18 cellular contexts compared by ENCODE assay signal in the genomic region with DNA sequence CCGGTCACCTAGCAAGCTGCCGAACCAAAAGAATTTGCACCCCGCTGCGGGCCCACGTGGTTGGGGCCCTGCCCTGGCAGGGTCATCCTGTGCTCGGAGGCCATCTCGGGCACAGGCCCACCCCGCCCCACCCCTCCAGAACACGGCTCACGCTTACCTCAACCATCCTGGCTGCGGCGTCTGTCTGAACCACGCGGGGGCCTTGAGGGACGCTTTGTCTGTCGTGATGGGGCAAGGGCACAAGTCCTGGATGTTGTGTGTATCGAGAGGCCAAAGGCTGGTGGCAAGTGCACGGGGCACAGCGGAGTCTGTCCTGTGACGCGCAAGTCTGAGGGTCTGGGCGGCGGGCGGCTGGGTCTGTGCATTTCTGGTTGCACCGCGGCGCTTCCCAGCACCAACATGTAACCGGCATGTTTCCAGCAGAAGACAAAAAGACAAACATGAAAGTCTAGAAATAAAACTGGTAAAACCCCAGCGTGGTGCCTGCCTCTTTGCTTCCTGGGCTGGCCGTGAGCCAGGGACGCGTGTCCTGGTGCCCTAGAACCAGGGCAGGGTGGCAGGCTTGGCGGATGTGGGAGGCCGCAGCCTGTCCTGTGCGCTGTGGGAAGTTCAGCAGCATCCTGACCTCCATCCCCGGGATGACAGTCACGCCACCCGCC. TPM values are rescaled to one million over a fixed set of nuclear protein-coding genes. Genes with fewer than 3 reads are reported as not detected.
DNase-seq lines count a peak whose midpoint lies in the region; ATAC-seq lines count a peak whose summit lies in the region.
"Had no signal": no experiment of that assay in that cellular context is flagged by ENCODE, and none has a peak within 500 bp of the region (broad histone marks: within the 10 kb centered on the region; RNA-seq: fewer than 3 reads in every experiment).

No MANE protein-coding gene starts in this region.

- ATAC-seq in HG02885 (IDR thresholded peaks at IDR 0.05; ENCODE audit: poor library complexity, unreplicated experiment) = no peak
- ATAC-seq: activated CD8-positive, alpha-beta T cell treated with anti-CD3 and anti-CD28 coated beads, Interleukin-2, amount 10 ng/mL, durations not matched to agents 7 days and 5 days; GM23338; stimulated activated naive CD8-positive, alpha-beta T cell treated with anti-CD3 and anti-CD28 coated beads, Interleukin-15, Interleukin-2, amounts not matched to agents 100 U/mL and 50 U/mL, for 24 hours had no signal

- H3K4me1 ChIP-seq in mesodermal cell (ENCODE audit: control insufficient read depth, insufficient read depth, low read length, poor library complexity, severe bottlenecking) = peaks cover 26% of the 10 kb centered on the region
- H3K4me1 ChIP-seq: Peyer's patch had no signal

- DNase-seq in DMS 273 (lab: John Stamatoyannopoulos, UW; ENCODE audit: unreplicated experiment) (peak; percentile 24), DMS 273 treated with DMSO at 0.1 percent for 48 hours (lab: John Stamatoyannopoulos, UW) (no peak), DMS53 treated with DMSO at 0.1 percent for 48 hours (lab: John Stamatoyannopoulos, UW; ENCODE audit: unreplicated experiment) (peak; percentile 81), SK-N-DZ (ENCODE audit: low spot score) (peak; percentile 20), NCI-H510A treated with DMSO at 0.1 percent for 48 hours (lab: John Stamatoyannopoulos, UW) (no peak)
- no peak for DNase-seq in activated naive CD4-positive, alpha-beta T cell treated with anti-CD3 and anti-CD28 coated beads, Interleukin-2, amount 50 U/mL, for 16 hours
- DNase-seq: 8988T; activated CD8-positive, alpha-beta T cell treated with anti-CD3 and anti-CD28 coated beads, Interleukin-2, amount 10 ng/mL, durations not matched to agents 7 days and 5 days; activated effector memory CD4-positive, alpha-beta T cell treated with Interleukin-2 at 50 U/mL for 16 hours; lower lobe of right lung; NCI-H446; stimulated activated naive CD8-positive, alpha-beta T cell treated with anti-CD3 and anti-CD28 coated beads, Interleukin-15, Interleukin-2, amounts not matched to agents 100 U/mL and 50 U/mL, for 24 hours had no signal

- H3K9me3 ChIP-seq in mesodermal cell (ENCODE audit: control insufficient read depth, low read length) = no peaks in the 10 kb centered on the region
- H3K9me3 ChIP-seq: lower lobe of right lung, Peyer's patch had no signal

- peaks cover 53% of the 10 kb centered on the region for H3K36me3 ChIP-seq in mesodermal cell (ENCODE audit: control insufficient read depth, insufficient read depth, low read length)
- H3K36me3 ChIP-seq: neural progenitor cell had no signal

- WGBS in mesodermal cell (ENCODE audit: insufficient coverage in 2 of 2), 2 experiments = 95 to 96% methylated on average over 37 to 38 of the region's 38 CpGs

- no peak overlapping the region for H3K4me3 ChIP-seq in mesodermal cell (ENCODE audit: extremely low read depth, insufficient read depth, low read length, poor library complexity, severe bottlenecking)
- H3K4me3 ChIP-seq: GM23338, lower lobe of right lung, neural progenitor cell, Peyer's patch had no signal

- H3K27ac ChIP-seq in mesodermal cell (ENCODE audit: low read depth, low read length, severe bottlenecking) = peak overlapping the region; percentile 23
- H3K27ac ChIP-seq: HL-60, lower lobe of right lung, neural progenitor cell, Peyer's patch had no signal

RNA-seq across cellular contexts. Expression of a gene that starts 13.2 kb away (rescaled TPM):
- polyA plus RNA-seq in SK-N-DZ (2014; cell fraction: cytosol; rRNA removed) = 242 and 248 TPM in 2 replicates
- polyA plus RNA-seq in SK-N-DZ (2014; cell fraction: nucleus; rRNA removed) = 196 and 220 TPM in 2 replicates
- polyA plus RNA-seq in mesodermal cell (2013, experiment 1 of 2) = 278 TPM
- polyA plus RNA-seq in mesodermal cell (2013, experiment 2 of 2) = 285 TPM

RNA-seq across cellular contexts. Expression of a gene that starts 21.0 kb away (rescaled TPM):
- polyA plus RNA-seq in SK-N-DZ (2014; cell fraction: cytosol; rRNA removed) = 22.1 and 25.3 TPM in 2 replicates
- 38.9 and 46.6 TPM in 2 replicates for polyA plus RNA-seq in SK-N-DZ (2014; cell fraction: nucleus; rRNA removed)
- polyA plus RNA-seq in mesodermal cell (2013, experiment 1 of 2) = 12.1 TPM
- 13.3 TPM for polyA plus RNA-seq in mesodermal cell (2013, experiment 2 of 2)

RNA-seq across cellular contexts. Expression of a gene that starts 49.7 kb away (rescaled TPM):
- not detected in 2 replicates for polyA plus RNA-seq in SK-N-DZ (2014; cell fraction: cytosol; rRNA removed)
- polyA plus RNA-seq in SK-N-DZ (2014; cell fraction: nucleus; rRNA removed) = not detected in 2 replicates
- polyA plus RNA-seq in mesodermal cell (2013, experiment 1 of 2) = 14.5 TPM
- polyA plus RNA-seq in mesodermal cell (2013, experiment 2 of 2) = 20.7 TPM

Comparison
In these comparisons a context has a peak if more than half of its experiments do, and no peak if none do; other contexts are left out.
1. DNase-seq: peak in DMS 273 (single experiment), DMS53 treated with DMSO at 0.1 percent for 48 hours (single experiment) and SK-N-DZ (single experiment); none in DMS 273 treated with DMSO at 0.1 percent for 48 hours (single experiment), NCI-H510A treated with DMSO at 0.1 percent for 48 hours (single experiment) and activated naive CD4-positive, alpha-beta T cell treated with anti-CD3 and anti-CD28 coated beads, Interleukin-2, amount 50 U/mL, for 16 hours (single experiment).